Comparison of ENCODE assay signal across 37 cellular contexts in genomic region chr17:41904242-41904841, GRCh38. TPM values are rescaled to one million over a fixed set of nuclear protein-coding genes. Genes with fewer than 3 reads are reported as not detected.
"Had no signal": no experiment of that assay in that cellular context is flagged by ENCODE, and none has a peak within 500 bp of the region (broad histone marks: within the 10 kb centered on the region; RNA-seq: fewer than 3 reads in every experiment).

No MANE protein-coding gene starts in this region.

- H3K27me3 ChIP-seq: adrenal gland, body of pancreas, breast epithelium, MG63, Peyer's patch, SJSA1 had no signal

- H3K27ac Mint-ChIP-seq: activated CD4-positive, alpha-beta memory T cell treated with anti-CD3 and anti-CD28 coated beads for 36 hours; activated naive CD4-positive, alpha-beta T cell treated with anti-CD3 and anti-CD28 coated beads for 36 hours; activated T-helper 1 cell treated with anti-CD3 and anti-CD28 coated beads, Interleukin-12 subunit alpha, Interleukin-12 subunit beta, Interleukin-2, Interleukin-4 antibody, amounts not matched to agents 30 ng/mL and 10 ng/mL and 1 ng/mL, durations not matched to agents 14 hours and 24 hours and 36 hours; T-helper 1 cell treated with Interleukin-12 subunit alpha and Interleukin-12 subunit beta and Interleukin-4 antibody, amounts not matched to agents 30 μg/mL and 1 μg/mL, for 36 hours; T-helper 2 cell treated with Interferon-gamma antibody and Interleukin-4, amounts not matched to agents 5 μg/mL and 100 μg/mL, for 36 hours; WTC11 had no signal

- H3K9ac ChIP-seq: SK-N-SH had no signal

- H3K4me1 ChIP-seq: breast epithelium had no signal

- H3K9me3 Mint-ChIP-seq: activated CD4-positive, alpha-beta memory T cell treated with anti-CD3 and anti-CD28 coated beads for 36 hours; activated naive CD4-positive, alpha-beta T cell treated with anti-CD3 and anti-CD28 coated beads for 36 hours; activated naive CD4-positive, alpha-beta T cell treated with anti-CD3 and anti-CD28 coated beads, Interleukin-2, amount 50 U/mL, for 72 hours; activated T-helper 1 cell treated with anti-CD3 and anti-CD28 coated beads, Interleukin-12 subunit alpha, Interleukin-12 subunit beta, Interleukin-2, Interleukin-4 antibody, amounts not matched to agents 30 ng/mL and 10 ng/mL and 1 ng/mL, durations not matched to agents 14 hours and 24 hours and 36 hours; T-helper 1 cell treated with Interleukin-12 subunit alpha and Interleukin-12 subunit beta and Interleukin-4 antibody, amounts not matched to agents 30 μg/mL and 1 μg/mL, for 36 hours; T-helper 2 cell treated with Interferon-gamma antibody and Interleukin-4, amounts not matched to agents 5 μg/mL and 100 μg/mL, for 36 hours; WTC11 had no signal

- FAIRE-seq: astrocyte, colon, TTC549 had no signal

- H3K4me1 Mint-ChIP-seq: WTC11 had no signal

- H3K4me3 ChIP-seq: adrenal gland, body of pancreas, breast epithelium, MG63, Peyer's patch, SJSA1 had no signal

- H3K4me2 ChIP-seq: SK-N-SH had no signal

- DNase-seq: activated CD4-positive, alpha-beta memory T cell treated with anti-CD3 and anti-CD28 coated beads for 36 hours; activated CD4-positive, alpha-beta T cell treated with anti-CD3 and anti-CD28 coated beads for 4 hours; activated CD4-positive, alpha-beta T cell treated with anti-CD3 and anti-CD28 coated beads, Interleukin-2, amount 50 U/mL, for 1 hour; activated gamma-delta T cell treated with Interleukin-2 at 50 U/mL for 16 hours; activated naive CD4-positive, alpha-beta T cell treated with anti-CD3 and anti-CD28 coated beads for 36 hours; activated T-cell treated with anti-CD3 and anti-CD28 coated beads, Interleukin-2, amount 50 U/mL, for 1 hour; adrenal gland; body of pancreas; caudate nucleus; Kasumi-1; MG63; NCI-H1048; NCI-H1105 treated with DMSO at 0.1 percent for 48 hours; NCI-H1436; NCI-H1694; NCI-H1930; NCI-H345; NCI-H510A; NCI-H526; NCI-H748 treated with DMSO at 0.1 percent for 48 hours; NK-92 treated with Interleukin-12 subunit alpha and Interleukin-12 subunit beta, amount 100 ng/mL, for 24 hours; PC-3; RPMI8226; SHP77 treated with DMSO at 0.1 percent for 48 hours; SK-N-SH had no signal

- H3K27ac ChIP-seq: adrenal gland, body of pancreas, breast epithelium, Peyer's patch, SJSA1 had no signal

- H3K27me3 Mint-ChIP-seq: activated CD4-positive, alpha-beta memory T cell treated with anti-CD3 and anti-CD28 coated beads for 36 hours had no signal

- ATAC-seq: activated CD4-positive, CD25-positive, alpha-beta regulatory T cell treated with anti-CD3 and anti-CD28 coated beads, Interleukin-2, amount 50 U/mL, for 24 hours; activated naive CD4-positive, alpha-beta T cell treated with anti-CD3 and anti-CD28 coated beads, Interleukin-2, amount 50 U/mL, for 72 hours; body of pancreas; PC-3; WTC11 had no signal

- H3K4me3 Mint-ChIP-seq: activated CD4-positive, alpha-beta memory T cell treated with anti-CD3 and anti-CD28 coated beads for 36 hours; activated naive CD4-positive, alpha-beta T cell treated with anti-CD3 and anti-CD28 coated beads for 36 hours; activated T-helper 1 cell treated with anti-CD3 and anti-CD28 coated beads, Interleukin-12 subunit alpha, Interleukin-12 subunit beta, Interleukin-2, Interleukin-4 antibody, amounts not matched to agents 30 ng/mL and 10 ng/mL and 1 ng/mL, durations not matched to agents 14 hours and 24 hours and 36 hours; T-helper 1 cell treated with Interleukin-12 subunit alpha and Interleukin-12 subunit beta and Interleukin-4 antibody, amounts not matched to agents 30 μg/mL and 1 μg/mL, for 36 hours; T-helper 2 cell treated with Interferon-gamma antibody and Interleukin-4, amounts not matched to agents 5 μg/mL and 100 μg/mL, for 36 hours; WTC11 had no signal

- H3K9me3 ChIP-seq: adrenal gland, body of pancreas, breast epithelium, MG63, Peyer's patch, SJSA1, SK-N-SH had no signal

RNA-seq across cellular contexts. Expression of gene ODAD4, which starts 26.1 kb away (rescaled TPM):
- total RNA-seq: SJSA1 had no signal
